Comparison of ENCODE assay signal across 19 cellular contexts in genomic region chr7:35700865-35701264, GRCh38.
"Had no signal": no experiment of that assay in that cellular context is flagged by ENCODE, and none has a peak within 500 bp of the region (broad histone marks: within the 10 kb centered on the region; RNA-seq: fewer than 3 reads in every experiment).

No MANE protein-coding gene starts in this region.

- H2AFZ ChIP-seq: hepatocyte had no signal

- ATAC-seq: effector memory CD8-positive, alpha-beta T cell had no signal

- H3K4me3 ChIP-seq: hepatocyte, lung, right atrium auricular region, upper lobe of left lung had no signal

- H3K27me3 Mint-ChIP-seq: activated naive CD8-positive, alpha-beta T cell treated with anti-CD3 and anti-CD28 coated beads, Interleukin-2, amount 10 ng/mL, durations not matched to agents 7 days and 5 days; effector memory CD8-positive, alpha-beta T cell had no signal

- DNase-seq: activated CD4-positive, CD25-positive, alpha-beta regulatory T cell treated with anti-CD3 and anti-CD28 coated beads, Interleukin-2, amount 50 U/mL, for 72 hours; activated naive CD8-positive, alpha-beta T cell treated with anti-CD3 and anti-CD28 coated beads, Interleukin-2, amount 10 ng/mL, durations not matched to agents 7 days and 5 days; anterior cingulate cortex; brain microvascular endothelial cell; cerebellar nuclear complex; dermis blood vessel endothelial cell; effector memory CD8-positive, alpha-beta T cell; erythroblast; islet precursor cell; nephron progenitor cell; occipital lobe; stimulated activated CD4-positive, alpha-beta T cell treated with anti-CD3 and anti-CD28 coated beads, Interleukin-15, amount 100 ng/mL, for 24 hours; stimulated activated CD4-positive, alpha-beta T cell treated with anti-CD3 and anti-CD28 coated beads, Interleukin-4, amount 100 ng/mL, for 1 hour; stimulated activated naive CD4-positive, alpha-beta T cell treated with Interleukin-2 at 50 U/mL for 16 hours; upper lobe of left lung had no signal

- H3K4me2 ChIP-seq: hepatocyte had no signal

- H3K27me3 ChIP-seq: brain microvascular endothelial cell, hepatocyte, right atrium auricular region, upper lobe of left lung had no signal

- H3K27ac Mint-ChIP-seq: activated naive CD8-positive, alpha-beta T cell treated with anti-CD3 and anti-CD28 coated beads, Interleukin-2, amount 10 ng/mL, durations not matched to agents 7 days and 5 days; effector memory CD8-positive, alpha-beta T cell; mesothelial cell of epicardium; nephron progenitor cell had no signal

- H3K36me3 ChIP-seq: brain microvascular endothelial cell, right atrium auricular region, upper lobe of left lung had no signal

- H3K9me3 ChIP-seq: right atrium auricular region, upper lobe of left lung had no signal

- H3K9me3 Mint-ChIP-seq: effector memory CD8-positive, alpha-beta T cell had no signal

- H3K27ac ChIP-seq: brain microvascular endothelial cell, hepatocyte, right atrium auricular region, upper lobe of left lung had no signal

- H3K4me3 Mint-ChIP-seq: activated naive CD8-positive, alpha-beta T cell treated with anti-CD3 and anti-CD28 coated beads, Interleukin-2, amount 10 ng/mL, durations not matched to agents 7 days and 5 days; effector memory CD8-positive, alpha-beta T cell; mesothelial cell of epicardium; nephron progenitor cell had no signal
